Comparison of ENCODE assay signal across 27 cellular contexts in genomic region chr3:62797129-62797528, GRCh38.
"Had no signal": no experiment of that assay in that cellular context is flagged by ENCODE, and none has a peak within 500 bp of the region (broad histone marks: within the 10 kb centered on the region; RNA-seq: fewer than 3 reads in every experiment).

No MANE protein-coding gene starts in this region.

- H3K4me3 ChIP-seq: K562, SJSA1 had no signal

- DNase-seq: activated CD4-positive, alpha-beta memory T cell treated with anti-CD3 and anti-CD28 coated beads for 36 hours; activated CD4-positive, alpha-beta T cell treated with anti-CD3 and anti-CD28 coated beads, Interleukin-2, amount 10 ng/mL, durations not matched to agents 7 days and 5 days; activated CD4-positive, CD25-positive, alpha-beta regulatory T cell; activated CD8-positive, alpha-beta memory T cell treated with anti-CD3 and anti-CD28 coated beads for 24 hours; activated gamma-delta T cell; activated naive CD4-positive, alpha-beta T cell treated with anti-CD3 and anti-CD28 coated beads for 36 hours; activated T-cell treated with anti-CD3 and anti-CD28 coated beads, Interleukin-2, amount 50 U/mL, for 48 hours; amygdala; Kasumi-1; NCI-H1048; NCI-H1417; NCI-H1930; NCI-H2171; NCI-H2227 treated with DMSO at 0.1 percent for 48 hours; NCI-H446 treated with DMSO at 0.1 percent for 48 hours; NCI-H524 treated with DMSO at 0.1 percent for 48 hours; NK-92 treated with Interleukin-12 subunit alpha and Interleukin-12 subunit beta, amount 100 ng/mL, for 24 hours; PC-3; SHP77; T-helper 17 cell; T-helper 9 cell had no signal

- H3K9me3 ChIP-seq: SJSA1 had no signal

- H3K36me3 Mint-ChIP-seq: activated CD4-positive, alpha-beta memory T cell treated with anti-CD3 and anti-CD28 coated beads for 36 hours; activated naive CD8-positive, alpha-beta T cell; brain had no signal

- H3K9me3 Mint-ChIP-seq: activated CD4-positive, alpha-beta memory T cell treated with anti-CD3 and anti-CD28 coated beads for 36 hours; activated naive CD4-positive, alpha-beta T cell treated with anti-CD3 and anti-CD28 coated beads for 36 hours; brain; central memory CD8-positive, alpha-beta T cell had no signal

- H3K27me3 Mint-ChIP-seq: activated CD4-positive, alpha-beta memory T cell treated with anti-CD3 and anti-CD28 coated beads for 36 hours; activated CD4-positive, alpha-beta T cell treated with anti-CD3 and anti-CD28 coated beads, Interleukin-2, amount 10 ng/mL, durations not matched to agents 7 days and 5 days; activated naive CD8-positive, alpha-beta T cell; activated T-helper 17 cell treated with anti-CD3 and anti-CD28 coated beads, Interleukin-2, amount 50 U/mL, for 72 hours; central memory CD8-positive, alpha-beta T cell; T-helper 17 cell had no signal

- H3K4me1 Mint-ChIP-seq: activated CD4-positive, alpha-beta T cell treated with anti-CD3 and anti-CD28 coated beads, Interleukin-2, amount 10 ng/mL, durations not matched to agents 7 days and 5 days; activated T-helper 17 cell treated with anti-CD3 and anti-CD28 coated beads, Interleukin-2, amount 50 U/mL, for 72 hours; central memory CD8-positive, alpha-beta T cell; T-helper 17 cell had no signal

- H3K27me3 ChIP-seq: SJSA1 had no signal

- H3K4me3 Mint-ChIP-seq: activated CD4-positive, alpha-beta memory T cell treated with anti-CD3 and anti-CD28 coated beads for 36 hours; activated CD4-positive, alpha-beta T cell treated with anti-CD3 and anti-CD28 coated beads, Interleukin-2, amount 10 ng/mL, durations not matched to agents 7 days and 5 days; activated naive CD4-positive, alpha-beta T cell treated with anti-CD3 and anti-CD28 coated beads for 36 hours; activated naive CD8-positive, alpha-beta T cell; activated T-helper 17 cell treated with anti-CD3 and anti-CD28 coated beads, Interleukin-2, amount 50 U/mL, for 72 hours; brain; central memory CD8-positive, alpha-beta T cell; T-helper 17 cell had no signal

- H3K27ac ChIP-seq: SJSA1 had no signal

- H3K4me1 ChIP-seq: SJSA1 had no signal

- H3K36me3 ChIP-seq: SJSA1 had no signal

- ATAC-seq: activated T-helper 17 cell treated with anti-CD3 and anti-CD28 coated beads, Interleukin-2, amount 50 U/mL, for 72 hours; K562; PC-3; T-helper 17 cell had no signal

- H3K27ac Mint-ChIP-seq: activated CD4-positive, alpha-beta memory T cell treated with anti-CD3 and anti-CD28 coated beads for 36 hours; activated CD4-positive, alpha-beta T cell treated with anti-CD3 and anti-CD28 coated beads, Interleukin-2, amount 10 ng/mL, durations not matched to agents 7 days and 5 days; activated naive CD4-positive, alpha-beta T cell treated with anti-CD3 and anti-CD28 coated beads for 36 hours; activated naive CD8-positive, alpha-beta T cell; activated T-helper 17 cell treated with anti-CD3 and anti-CD28 coated beads, Interleukin-2, amount 50 U/mL, for 72 hours; T-helper 17 cell had no signal
